ENCODE assay signal across 26 cellular contexts in genomic region chr4:78069309-78069708, GRCh38. TPM values are rescaled to one million over a fixed set of nuclear protein-coding genes. Genes with fewer than 3 reads are reported as not detected.
"Had no signal": no experiment of that assay in that cellular context is flagged by ENCODE, and none has a peak within 500 bp of the region (broad histone marks: within the 10 kb centered on the region; RNA-seq: fewer than 3 reads in every experiment).

No MANE protein-coding gene starts in this region.

- H3K9me3 ChIP-seq: left lung, lower lobe of right lung, pancreas, right atrium auricular region, right lobe of liver, spleen, suprapubic skin, thoracic aorta, tibial artery, uterus had no signal

- H3K27ac Mint-ChIP-seq: immature natural killer cell; naive B cell; natural killer cell; stimulated activated effector memory CD8-positive, alpha-beta T cell treated with anti-CD3 and anti-CD28 coated beads, Interleukin-12 subunit alpha, Interleukin-12 subunit beta, amount 100 ng/mL, for 72 hours; stimulated activated naive CD8-positive, alpha-beta T cell treated with anti-CD3 and anti-CD28 coated beads, Interleukin-15, Interleukin-2, amounts not matched to agents 100 ng/mL and 50 ng/mL, for 24 hours; type B pancreatic cell had no signal

- H3K4me1 ChIP-seq: left lung, lower lobe of right lung, pancreas, right atrium auricular region, right lobe of liver, spleen, suprapubic skin, tibial artery, uterus had no signal

- H3K4me3 ChIP-seq: left lung, lower lobe of right lung, pancreas, right atrium auricular region, right lobe of liver, spleen, suprapubic skin, thoracic aorta, tibial artery, uterus had no signal

- H3K4me1 Mint-ChIP-seq: immature natural killer cell; naive B cell; natural killer cell; stimulated activated effector memory CD8-positive, alpha-beta T cell treated with anti-CD3 and anti-CD28 coated beads, Interleukin-12 subunit alpha, Interleukin-12 subunit beta, amount 100 ng/mL, for 72 hours had no signal

- ATAC-seq: left colon; left lung; lower lobe of right lung; natural killer cell; pancreas; right lobe of liver; stimulated activated effector memory CD8-positive, alpha-beta T cell treated with anti-CD3 and anti-CD28 coated beads, Interleukin-12 subunit alpha, Interleukin-12 subunit beta, amount 100 ng/mL, for 72 hours had no signal

- H3K36me3 Mint-ChIP-seq: immature natural killer cell; naive B cell; natural killer cell; stimulated activated effector memory CD8-positive, alpha-beta T cell treated with anti-CD3 and anti-CD28 coated beads, Interleukin-12 subunit alpha, Interleukin-12 subunit beta, amount 100 ng/mL, for 72 hours had no signal

- H3K27ac ChIP-seq: left lung, lower lobe of right lung, pancreas, right atrium auricular region, right lobe of liver, suprapubic skin, thoracic aorta, tibial artery, uterus had no signal

- H3K9me3 Mint-ChIP-seq: natural killer cell; stimulated activated effector memory CD8-positive, alpha-beta T cell treated with anti-CD3 and anti-CD28 coated beads, Interleukin-12 subunit alpha, Interleukin-12 subunit beta, amount 100 ng/mL, for 72 hours; stimulated activated naive CD8-positive, alpha-beta T cell treated with anti-CD3 and anti-CD28 coated beads, Interleukin-15, Interleukin-2, amounts not matched to agents 100 ng/mL and 50 ng/mL, for 24 hours had no signal

- DNase-seq: hypothalamus; immature natural killer cell; kidney; left colon; lower lobe of right lung; mammary epithelial cell; mesenchymal stem cell; naive B cell; natural killer cell; nucleus accumbens; pancreas; posterior cingulate gyrus; right lobe of liver; small intestine; spleen; stimulated activated CD4-positive, alpha-beta T cell treated with anti-CD3 and anti-CD28 coated beads, Interleukin-4, amount 100 ng/mL, for 24 hours; stimulated activated naive CD4-positive, alpha-beta T cell; tibial artery; uterus had no signal

- H3K36me3 ChIP-seq: left lung, lower lobe of right lung, pancreas, right atrium auricular region, right lobe of liver, spleen, suprapubic skin, thoracic aorta, tibial artery, uterus had no signal

- H3K27me3 Mint-ChIP-seq: type B pancreatic cell had no signal

- H3K27me3 ChIP-seq: pancreas, right atrium auricular region, right lobe of liver, suprapubic skin, tibial artery, uterus had no signal

- H3K4me3 Mint-ChIP-seq: immature natural killer cell; naive B cell; natural killer cell; stimulated activated effector memory CD8-positive, alpha-beta T cell treated with anti-CD3 and anti-CD28 coated beads, Interleukin-12 subunit alpha, Interleukin-12 subunit beta, amount 100 ng/mL, for 72 hours; stimulated activated naive CD8-positive, alpha-beta T cell treated with anti-CD3 and anti-CD28 coated beads, Interleukin-15, Interleukin-2, amounts not matched to agents 100 ng/mL and 50 ng/mL, for 24 hours; type B pancreatic cell had no signal

RNA-seq across cellular contexts. Expression of gene FRAS1, which starts 12.2 kb away (rescaled TPM):
- polyA plus RNA-seq: immature natural killer cell had no signal
